In the genomic region with DNA sequence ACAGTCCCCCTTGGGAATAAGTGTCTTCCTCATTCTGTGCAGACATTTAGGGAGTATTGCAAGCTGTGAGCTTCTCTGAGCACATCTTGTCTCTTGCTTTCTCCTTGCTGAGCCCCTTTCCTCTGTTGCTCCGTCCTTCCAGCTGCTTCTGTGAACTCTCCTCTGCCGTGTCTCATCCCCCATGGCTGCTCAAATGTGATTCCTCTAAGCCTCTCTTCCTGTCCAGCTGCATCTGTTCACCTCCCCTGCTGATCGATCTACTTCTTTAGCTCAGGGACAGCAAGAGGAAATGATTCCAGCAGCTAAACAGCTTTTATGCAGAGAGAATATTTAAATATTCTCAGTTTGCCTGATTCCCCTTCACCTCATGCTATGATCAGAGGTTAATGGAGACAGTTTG, we compare ENCODE assay signal across 16 cellular contexts.
"Had no signal": no experiment of that assay in that cellular context is flagged by ENCODE, and none has a peak within 500 bp of the region (broad histone marks: within the 10 kb centered on the region; RNA-seq: fewer than 3 reads in every experiment).

No MANE protein-coding gene starts in this region.

- H3K36me3 Mint-ChIP-seq: activated naive CD8-positive, alpha-beta T cell treated with anti-CD3 and anti-CD28 coated beads, Interleukin-2, amount 10 ng/mL, durations not matched to agents 7 days and 5 days had no signal

- H3K27ac Mint-ChIP-seq: activated B cell treated with CpG ODN at 0.5 μM for 24 hours; activated CD4-positive, alpha-beta T cell treated with anti-CD3 and anti-CD28 coated beads, Interleukin-2, amount 10 ng/mL, durations not matched to agents 24 days and 14 days; activated CD8-positive, alpha-beta T cell treated with anti-CD3 and anti-CD28 coated beads, Interleukin-2, amount 10 ng/mL, durations not matched to agents 7 days and 5 days; activated naive CD8-positive, alpha-beta T cell treated with anti-CD3 and anti-CD28 coated beads, Interleukin-2, amount 10 ng/mL, durations not matched to agents 7 days and 5 days; naive thymus-derived CD8-positive, alpha-beta T cell; stimulated activated memory B cell treated with anti-CD40 and anti-IgM and Interleukin-4, amounts not matched to agents 10 μg/mL and 1 μg/mL and 100 μg/mL, for 72 hours had no signal

- H3K4me3 Mint-ChIP-seq: activated B cell treated with CpG ODN at 0.5 μM for 24 hours; activated CD4-positive, alpha-beta T cell treated with anti-CD3 and anti-CD28 coated beads, Interleukin-2, amount 10 ng/mL, durations not matched to agents 24 days and 14 days; activated CD8-positive, alpha-beta T cell treated with anti-CD3 and anti-CD28 coated beads, Interleukin-2, amount 10 ng/mL, durations not matched to agents 7 days and 5 days; activated naive CD8-positive, alpha-beta T cell treated with anti-CD3 and anti-CD28 coated beads, Interleukin-2, amount 10 ng/mL, durations not matched to agents 7 days and 5 days; stimulated activated memory B cell treated with anti-CD40 and anti-IgM and Interleukin-4, amounts not matched to agents 10 μg/mL and 1 μg/mL and 100 μg/mL, for 72 hours had no signal

- ATAC-seq: activated CD8-positive, alpha-beta T cell treated with anti-CD3 and anti-CD28 coated beads, Interleukin-2, amount 10 ng/mL, durations not matched to agents 7 days and 5 days; naive thymus-derived CD8-positive, alpha-beta T cell; stimulated activated memory B cell treated with anti-CD40 and anti-IgM and Interleukin-4, amounts not matched to agents 10 μg/mL and 1 μg/mL and 100 μg/mL, for 72 hours had no signal

- DNase-seq: activated B cell treated with CpG ODN at 0.5 μM for 24 hours; activated CD4-positive, alpha-beta T cell treated with anti-CD3 and anti-CD28 coated beads, Interleukin-2, amount 10 ng/mL, durations not matched to agents 24 days and 14 days; activated CD8-positive, alpha-beta memory T cell treated with anti-CD3 and anti-CD28 coated beads, Interleukin-2, amount 50 U/mL, for 4 hours; activated CD8-positive, alpha-beta T cell treated with anti-CD3 and anti-CD28 coated beads, Interleukin-2, amount 10 ng/mL, durations not matched to agents 7 days and 5 days; activated naive CD4-positive, alpha-beta T cell; activated naive CD8-positive, alpha-beta T cell treated with anti-CD3 and anti-CD28 coated beads, Interleukin-2, amount 10 ng/mL, durations not matched to agents 7 days and 5 days; anterior cingulate cortex; effector CD8-positive, alpha-beta T cell; foreskin fibroblast; hypothalamus; left ventricle myocardium inferior; naive thymus-derived CD8-positive, alpha-beta T cell; stimulated activated CD4-positive, alpha-beta T cell treated with anti-CD3 and anti-CD28 coated beads, Interleukin-12 subunit alpha, Interleukin-12 subunit beta, amount 100 ng/mL, for 4 hours; stimulated activated CD4-positive, alpha-beta T cell treated with anti-CD3 and anti-CD28 coated beads, Interleukin-2, amount 100 ng/mL, for 24 hours; tibial artery had no signal

- H3K27ac ChIP-seq: left ventricle myocardium inferior, tibial artery had no signal

- H3K9me3 ChIP-seq: tibial artery had no signal

- H3K4me3 ChIP-seq: left ventricle myocardium inferior, tibial artery had no signal

- H3K27me3 ChIP-seq: tibial artery had no signal

- H3K36me3 ChIP-seq: left ventricle myocardium inferior, tibial artery had no signal

- H3K27me3 Mint-ChIP-seq: activated CD4-positive, alpha-beta T cell treated with anti-CD3 and anti-CD28 coated beads, Interleukin-2, amount 10 ng/mL, durations not matched to agents 24 days and 14 days; activated naive CD8-positive, alpha-beta T cell treated with anti-CD3 and anti-CD28 coated beads, Interleukin-2, amount 10 ng/mL, durations not matched to agents 7 days and 5 days had no signal

- H3K4me1 Mint-ChIP-seq: activated B cell treated with CpG ODN at 0.5 μM for 24 hours; activated CD4-positive, alpha-beta T cell treated with anti-CD3 and anti-CD28 coated beads, Interleukin-2, amount 10 ng/mL, durations not matched to agents 24 days and 14 days; activated naive CD8-positive, alpha-beta T cell treated with anti-CD3 and anti-CD28 coated beads, Interleukin-2, amount 10 ng/mL, durations not matched to agents 7 days and 5 days; naive thymus-derived CD8-positive, alpha-beta T cell; stimulated activated memory B cell treated with anti-CD40 and anti-IgM and Interleukin-4, amounts not matched to agents 10 μg/mL and 1 μg/mL and 100 μg/mL, for 72 hours had no signal

- H3K4me1 ChIP-seq: left ventricle myocardium inferior, tibial artery had no signal
